In the genomic region with DNA sequence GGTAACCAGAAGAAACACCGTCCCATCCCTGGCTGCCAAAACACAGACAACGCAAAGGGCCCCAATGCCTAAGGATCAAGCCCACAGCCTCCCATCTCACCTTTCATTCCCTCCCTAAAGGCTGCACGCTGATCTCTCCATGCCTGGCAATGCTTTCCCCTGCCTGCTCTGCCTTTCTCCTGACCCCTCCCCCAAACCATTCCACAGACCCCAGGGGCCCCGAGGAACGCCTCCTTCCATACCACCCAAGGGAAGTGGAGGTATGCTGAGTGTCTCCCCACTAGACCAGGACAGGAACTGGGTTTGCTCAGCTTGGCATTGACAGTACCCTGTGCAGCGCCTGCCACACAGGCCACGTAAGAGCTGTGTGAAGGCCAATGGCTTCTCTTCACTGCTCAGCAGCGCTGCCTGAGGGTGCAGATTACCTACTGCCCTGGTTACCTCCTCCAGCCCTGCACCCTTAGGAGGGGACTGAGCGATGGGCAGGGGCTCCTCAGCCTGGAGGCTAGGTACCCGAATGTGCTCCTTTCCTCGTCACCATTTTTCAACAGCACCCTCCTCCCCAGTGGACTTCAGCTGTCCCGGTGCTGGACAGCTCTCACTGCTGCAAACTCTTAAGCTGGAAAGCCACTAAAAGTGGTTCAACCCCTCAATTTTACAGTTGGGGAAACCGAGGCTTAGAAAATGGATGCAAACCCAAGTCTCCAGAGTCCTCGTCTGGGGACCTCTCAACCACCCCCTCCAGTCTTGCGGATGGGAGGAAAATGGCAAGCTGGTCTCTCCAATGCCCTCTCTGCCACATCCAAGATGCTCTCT, we compare ENCODE assay signal across 11 cellular contexts. TPM values are rescaled to one million over a fixed set of nuclear protein-coding genes. Genes with fewer than 3 reads are reported as not detected.
DNase-seq lines count a peak whose midpoint lies in the region; ATAC-seq, FAIRE-seq and TF ChIP-seq lines count a peak whose summit lies in the region.
"Had no signal": no experiment of that assay in that cellular context is flagged by ENCODE, and none has a peak within 500 bp of the region (broad histone marks: within the 10 kb centered on the region; RNA-seq: fewer than 3 reads in every experiment).

No MANE protein-coding gene starts in this region.

- no peaks in the 10 kb centered on the region for H3K9me3 Mint-ChIP-seq in activated CD8-positive, alpha-beta T cell treated with anti-CD3 and anti-CD28 coated beads, Interleukin-2, amount 10 ng/mL, durations not matched to agents 7 days and 5 days (ENCODE audit: insufficient read depth)

- in situ Hi-C loops in HepG2 (cut with HindIII; ENCODE audit: extremely low pct_ligation_motif_present, low pct_unique_long_range_greater_than_20kb), result no loop called here

- H3K4me2 ChIP-seq in HepG2 (ENCODE audit: low read depth, low read length), result 0 out of 2 replicates have a peak overlapping the region, but pooled peaks have one; percentile 81

- TF ChIP-seq CTCF in HepG2 (CRISPR knock-in tag; IDR thresholded peaks at IDR 0.05) (no peak), right lobe of liver (IDR thresholded peaks at IDR 0.05) (no peak), fibroblast of pulmonary artery (IDR thresholded peaks at IDR 0.05; ENCODE audit: low read length, missing control alignments) (no peak)

- WGBS in HepG2 (ENCODE audit: low lambda C conversion rate), result 62% methylated on average over 12 of the region's 15 CpGs
- WGBS in right lobe of liver (ENCODE audit: insufficient coverage, low coverage, low lambda C conversion rate, missing lambda C conversion rate), result 45% methylated on average over 8 of the region's 15 CpGs

- no peak overlapping the region for H3K9ac ChIP-seq in HepG2 (ENCODE audit: insufficient read depth, low read depth, low read length)

- H3K27me3 ChIP-seq in HepG2 (ENCODE audit: control insufficient read depth in 1 of 2, insufficient read depth in 2 of 2, low read length in 2 of 2) (peaks cover under 1 to 2% of the 10 kb centered on the region in 2 experiments; a peak in 1 of 5 replicates), right lobe of liver (no peaks in the 10 kb centered on the region)

- FAIRE-seq in HepG2 (lab: Jason Lieb, UNC), result no peak

- no peaks in the 10 kb centered on the region for H3K79me2 ChIP-seq in HepG2 (ENCODE audit: insufficient read depth, low read length)

- no peak for DNase-seq in HepG2 (ENCODE audit: low spot score)
- DNase-seq in right lobe of liver, result no peak
- peak; percentile 39 for DNase-seq in activated CD8-positive, alpha-beta T cell treated with anti-CD3 and anti-CD28 coated beads, Interleukin-2, amount 10 ng/mL, durations not matched to agents 7 days and 5 days
- peak; percentile 57 for DNase-seq in fibroblast of pulmonary artery (ENCODE audit: low read depth)
- DNase-seq in MV-4-11 (lab: John Stamatoyannopoulos, UW), result no peak
- no peak for DNase-seq in NOMO-1 treated with dmso at 0.1 percent for 144 hours (lab: John Stamatoyannopoulos, UW; ENCODE audit: unreplicated experiment)
- DNase-seq: GOT3, NCI-H1092 treated with DMSO at 0.1 percent for 48 hours had no signal

- H3K27me3 Mint-ChIP-seq in activated CD8-positive, alpha-beta T cell treated with anti-CD3 and anti-CD28 coated beads, Interleukin-2, amount 10 ng/mL, durations not matched to agents 7 days and 5 days (ENCODE audit: low read depth), result peaks cover 60% of the 10 kb centered on the region

- H2AFZ ChIP-seq in HepG2 (ENCODE audit: low read length), result no peak overlapping the region

- no TSS peak for BruUV-seq in HepG2 (replicated peaks; lab: Mats Ljungman, UMichigan)

- H3K4me1 ChIP-seq in HepG2 (ENCODE audit: insufficient read depth, low read length) (peaks cover 39% of the 10 kb centered on the region), right lobe of liver (peaks cover 0 to 31% (median 13%) of the 10 kb centered on the region in 4 donors)

- H3K27ac Mint-ChIP-seq in activated CD8-positive, alpha-beta T cell treated with anti-CD3 and anti-CD28 coated beads, Interleukin-2, amount 10 ng/mL, durations not matched to agents 7 days and 5 days, result peak overlapping the region; percentile 30

- H3K36me3 ChIP-seq in HepG2 (replicated peaks in 1 of 2; ENCODE audit: control insufficient read depth in 1 of 2, insufficient read depth in 2 of 2, low read length in 2 of 2) (no peaks in the 10 kb centered on the region), right lobe of liver (no peaks in the 10 kb centered on the region)

- H4K20me1 ChIP-seq in HepG2 (ENCODE audit: insufficient read depth, low read length), result no peaks in the 10 kb centered on the region

- peaks cover 30% of the 10 kb centered on the region for H3K4me1 Mint-ChIP-seq in activated CD8-positive, alpha-beta T cell treated with anti-CD3 and anti-CD28 coated beads, Interleukin-2, amount 10 ng/mL, durations not matched to agents 7 days and 5 days (ENCODE audit: low read depth)

- TF ChIP-seq POLR2A in HepG2 (IDR thresholded peaks at IDR 0.05; ENCODE audit: insufficient read depth in 1 of 2, low read depth in 2 of 2, low read length in 2 of 2) (no peak), right lobe of liver (IDR thresholded peaks at IDR 0.05) (no peak)

- H3K9me3 ChIP-seq in HepG2 (ENCODE audit: low read length), result no peaks in the 10 kb centered on the region
- H3K9me3 ChIP-seq in right lobe of liver, result no peaks in the 10 kb centered on the region

- no peaks in the 10 kb centered on the region for H3K36me3 Mint-ChIP-seq in activated CD8-positive, alpha-beta T cell treated with anti-CD3 and anti-CD28 coated beads, Interleukin-2, amount 10 ng/mL, durations not matched to agents 7 days and 5 days (ENCODE audit: low read depth)

- no peak overlapping the region for H3K4me3 Mint-ChIP-seq in activated CD8-positive, alpha-beta T cell treated with anti-CD3 and anti-CD28 coated beads, Interleukin-2, amount 10 ng/mL, durations not matched to agents 7 days and 5 days

- intact Hi-C loops in HepG2 (cut with micrococcal nuclease; ENCODE audit: unreplicated experiment), result no loop called here
- intact Hi-C loops in right lobe of liver (cut with DNase I), result no loop called here

- POLR2A ChIA-PET in HepG2 (lab: Yijun Ruan, JAX), result interaction anchor here (1.0 kb wide), 1 partner anchor 96 kb away, joined by 3 read pairs; no protein-coding TSS in a partner anchor
- POLR2A ChIA-PET in activated CD8-positive, alpha-beta T cell treated with anti-CD3 and anti-CD28 coated beads, Interleukin-2, amount 10 ng/mL, durations not matched to agents 7 days and 5 days (lab: Charles Lee), result no interaction called here

- CTCF ChIA-PET in HepG2 (lab: Yijun Ruan, JAX; ENCODE audit: low intra/inter-chr PET ratio, low total read pairs), result no interaction called here
- CTCF ChIA-PET in activated CD8-positive, alpha-beta T cell treated with anti-CD3 and anti-CD28 coated beads, Interleukin-2, amount 10 ng/mL, durations not matched to agents 7 days and 5 days (lab: Charles Lee), result interaction anchor here (3.2 to 7.7 kb wide), 3 partner anchors 24 to 105 kb away, joined by 20 to 345 read pairs (median 136); no protein-coding TSS in a partner anchor

- TF ChIP-seq EP300 in HepG2 (IDR thresholded peaks at IDR 0.05; ENCODE audit: low read depth in 2 of 2, low read length in 2 of 2), result no peak
- no peak for TF ChIP-seq EP300 in HepG2 (CRISPR knock-in tag; IDR thresholded peaks at IDR 0.05; ENCODE audit: borderline replicate concordance)

- H3K27ac ChIP-seq in HepG2 (ENCODE audit: extremely low read length, insufficient read depth, low read length) (no peak overlapping the region), right lobe of liver (no peak overlapping the region), temporal lobe (ENCODE audit: low read depth, low read length) (peak overlapping the region; percentile 59)

- ATAC-seq in HepG2 (no peak), right lobe of liver (no peak), GM18520 (IDR thresholded peaks at IDR 0.05; ENCODE audit: unreplicated experiment) (no peak)
- ATAC-seq in activated CD8-positive, alpha-beta T cell treated with anti-CD3 and anti-CD28 coated beads, Interleukin-2, amount 10 ng/mL, durations not matched to agents 7 days and 5 days, result no peak

- H3K4me3 ChIP-seq in HepG2 (replicated peaks in 1 of 3; ENCODE audit: insufficient read depth in 1 of 3, low read depth in 2 of 3, low read length in 3 of 3) (no peak overlapping the region), right lobe of liver (no peak overlapping the region), fibroblast of pulmonary artery (replicated peaks; ENCODE audit: low read depth, low read length) (no peak overlapping the region)

- no peak for TF ChIP-seq RAD21 in HepG2 (CRISPR knock-in tag; IDR thresholded peaks at IDR 0.05)

TF ChIP-seq in HepG2, 621 proteins besides CTCF, POLR2A, EP300 and RAD21 (continues in another document):
- TF ChIP-seq ZBTB3 (CRISPR knock-in tag; IDR thresholded peaks at IDR 0.05; ENCODE audit: borderline replicate concordance, low read depth) (no peak), ZIK1 (CRISPR knock-in tag; IDR thresholded peaks at IDR 0.05; ENCODE audit: borderline replicate concordance, low read depth) (no peak)

RNA-seq across cellular contexts. Expression of a gene that starts 45.0 kb away (rescaled TPM):
- total RNA-seq in HepG2 (2016; rRNA removed; fragmentation: Illumina TruSeq; extraction: Trizol) (0.90 and 1.2 TPM in 2 replicates), right lobe of liver (10 to 100 TPM in 4 of 6 experiments, 1 to 10 TPM in 2; 5.6 to 17.6 (median 11.5) TPM), temporal lobe (29.0 TPM)
- 0.26 and 0.30 TPM in 2 replicates for total RNA-seq in HepG2 (2016; cell fraction: cytosol; rRNA removed; fragmentation: Illumina TruSeq; extraction: Trizol; ENCODE audit: low read depth)
- total RNA-seq in HepG2 (2016; cell fraction: insoluble cytoplasmic fraction; rRNA removed; fragmentation: Illumina TruSeq; extraction: Trizol), result 0.76 and 1.4 TPM in 2 replicates
- total RNA-seq in HepG2 (2016; cell fraction: membrane; rRNA removed; fragmentation: Illumina TruSeq; extraction: Trizol), result 0.43 and 1.00 TPM in 2 replicates
- 2.5 and 3.1 TPM in 2 replicates for total RNA-seq in HepG2 (2016; cell fraction: nucleus; rRNA removed; fragmentation: Illumina TruSeq; extraction: Trizol)
- polyA plus RNA-seq in HepG2 (2011; rRNA removed), result 9.6 and 19.8 TPM in 2 replicates
- 2.9 and 4.8 TPM in 2 replicates for polyA plus RNA-seq in HepG2 (2011; cell fraction: cytosol; rRNA removed)
- polyA plus RNA-seq in HepG2 (2011; cell fraction: nucleus; rRNA removed), result 128 and 143 TPM in 2 replicates
- polyA plus RNA-seq in HepG2 (2012), result 9.9 and 11.0 TPM in 2 replicates
- 0.26 and 0.32 TPM in 2 replicates for polyA plus RNA-seq in HepG2 (2016; cell fraction: cytosol; fragmentation: Illumina TruSeq; extraction: Trizol; ENCODE audit: low read depth)
- 1.0 and 2.4 TPM in 2 replicates for polyA plus RNA-seq in HepG2 (2016; cell fraction: insoluble cytoplasmic fraction; fragmentation: Illumina TruSeq; extraction: Trizol; ENCODE audit: low read depth)
- 0.64 and 0.68 TPM in 2 replicates for polyA plus RNA-seq in HepG2 (2016; cell fraction: membrane; fragmentation: Illumina TruSeq; extraction: Trizol; ENCODE audit: low read depth)
- polyA plus RNA-seq in HepG2 (2016; cell fraction: nucleus; fragmentation: Illumina TruSeq; extraction: Trizol; ENCODE audit: insufficient read depth, low read depth), result 13.9 and 14.2 TPM in 2 replicates
- polyA minus RNA-seq in HepG2 (2011; rRNA and poly(A)+ RNA removed; ENCODE audit: low replicate concordance), result 2.4 and 22.5 TPM in 2 replicates
- 5.7 and 10.1 TPM in 2 replicates for polyA minus RNA-seq in HepG2 (2011; cell fraction: cytosol; rRNA and poly(A)+ RNA removed)
- 22.4 and 24.7 TPM in 2 replicates for polyA minus RNA-seq in HepG2 (2011; cell fraction: nucleus; rRNA and poly(A)+ RNA removed)
- under 1 TPM in 1 of 2 experiments, not detected in 1; 0.34 TPM for total RNA-seq in activated CD8-positive, alpha-beta T cell treated with anti-CD3 and anti-CD28 coated beads, Interleukin-2, amount 10 ng/mL, durations not matched to agents 7 days and 5 days
- polyA plus RNA-seq: CD14-positive monocyte had no signal

Comparison
In these comparisons a context has a peak if more than half of its experiments do, and no peak if none do; other contexts are left out.
1. DNase-seq: peak in activated CD8-positive, alpha-beta T cell treated with anti-CD3 and anti-CD28 coated beads, Interleukin-2, amount 10 ng/mL, durations not matched to agents 7 days and 5 days (single experiment) and fibroblast of pulmonary artery (single experiment); none in HepG2 (single experiment), right lobe of liver (0 of 3), MV-4-11 (single experiment) and NOMO-1 treated with dmso at 0.1 percent for 144 hours (single experiment).